In the genomic region with DNA sequence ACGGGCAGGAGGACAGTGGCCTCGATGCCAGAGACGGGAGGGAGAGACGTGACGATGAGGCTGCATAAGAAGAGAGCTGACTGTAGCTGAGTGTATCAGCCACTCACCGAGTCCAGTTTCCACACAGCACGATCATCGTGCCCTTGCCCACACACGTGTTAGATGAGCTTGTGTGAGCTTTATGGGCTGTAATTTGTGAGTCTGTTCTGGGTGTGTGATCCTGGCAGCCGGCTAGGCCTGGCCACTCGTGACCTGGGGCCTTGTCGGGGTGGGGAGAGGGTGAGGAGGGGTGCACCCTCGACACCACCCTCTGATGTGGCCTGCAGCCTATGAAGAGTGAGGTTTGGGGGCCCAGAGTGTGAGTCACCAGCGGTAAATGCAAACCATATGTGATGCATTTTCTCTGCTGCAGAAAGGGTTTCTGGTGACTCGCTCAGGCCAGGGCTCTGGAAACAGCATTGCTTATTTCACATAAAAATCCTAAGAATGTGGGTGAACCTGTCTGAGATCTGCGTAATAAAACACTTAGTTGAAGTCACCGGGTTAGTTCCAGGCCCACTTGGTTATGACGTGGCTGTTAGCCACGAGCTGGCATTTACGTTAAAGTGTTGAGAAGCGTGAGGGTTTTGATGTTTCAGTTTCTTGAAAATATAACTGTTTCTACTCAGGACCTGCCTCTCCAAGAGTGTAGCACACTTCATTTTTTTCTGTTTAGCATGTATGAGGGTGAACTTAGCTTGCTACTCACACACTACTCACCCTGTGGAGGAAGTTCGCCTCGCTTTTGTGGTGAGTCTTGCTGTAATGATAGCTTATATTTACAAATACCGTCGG, we compare ENCODE assay signal across 1 cellular context.
TF ChIP-seq lines count a peak whose summit lies in the region.

No MANE protein-coding gene starts in this region.

TF ChIP-seq in HepG2, 621 proteins besides CTCF, POLR2A, EP300 and RAD21:
- no peak for TF ChIP-seq NR0B2 (CRISPR knock-in tag; IDR thresholded peaks at IDR 0.05)
- TF ChIP-seq, protein P1, sequence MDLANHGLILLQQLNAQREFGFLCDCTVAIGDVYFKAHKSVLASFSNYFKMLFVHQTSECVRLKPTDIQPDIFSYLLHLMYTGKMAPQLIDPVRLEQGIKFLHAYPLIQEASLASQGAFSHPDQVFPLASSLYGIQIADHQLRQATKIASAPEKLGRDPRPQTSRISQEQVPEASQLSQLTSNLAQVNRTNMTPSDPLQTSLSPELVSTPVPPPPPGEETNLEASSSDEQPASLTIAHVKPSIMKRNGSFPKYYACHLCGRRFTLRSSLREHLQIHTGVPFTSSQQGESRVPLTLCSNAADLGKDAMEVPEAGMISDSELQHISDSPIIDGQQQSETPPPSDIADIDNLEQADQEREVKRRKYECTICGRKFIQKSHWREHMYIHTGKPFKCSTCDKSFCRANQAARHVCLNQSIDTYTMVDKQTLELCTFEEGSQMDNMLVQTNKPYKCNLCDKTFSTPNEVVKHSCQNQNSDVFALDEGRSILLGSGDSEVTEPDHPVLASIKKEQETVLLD (CRISPR knock-in tag; IDR thresholded peaks at IDR 0.05; ENCODE audit: low read depth): no peak
- TF ChIP-seq KLF13 (CRISPR knock-in tag; IDR thresholded peaks at IDR 0.05): no peak
- no peak for TF ChIP-seq TCF7L2 (IDR thresholded peaks at IDR 0.05; ENCODE audit: low read depth, low read length)
- no peak for TF ChIP-seq TARDBP (CRISPR knock-in tag; IDR thresholded peaks at IDR 0.05)
- TF ChIP-seq ZNF615 (CRISPR knock-in tag; IDR thresholded peaks at IDR 0.05; ENCODE audit: borderline replicate concordance): no peak
- peak; percentile 67; the same call in 1 of the 2 replicates for TF ChIP-seq EZH2 (conservative IDR thresholded peaks at IDR 0.05; ENCODE audit: low read depth, low read length)
